In genomic region chr19:53132231-53132991, GRCh38 we compare ENCODE assay signal across 8 cellular contexts. TPM values are rescaled to one million over a fixed set of nuclear protein-coding genes. Genes with fewer than 3 reads are reported as not detected.
DNase-seq lines count a peak whose midpoint lies in the region; ATAC-seq and TF ChIP-seq lines count a peak whose summit lies in the region.

ZNF415 (minus strand) TSS chr19:53132910; CDS start chr19:53122676, 10,234 bp downstream.

- peak within 1 kb of the TSS; percentile 72 to 79 (median 76) for H3K27ac ChIP-seq in stomach

- no peak within 1 kb of the TSS for H3K27ac Mint-ChIP-seq in nephron progenitor cell

- 1 to 5% (median 2%) methylated on average over 42 to 51 of the region's 51 CpGs for WGBS in stomach, 5 donors

- peak within 1 kb of the TSS; percentile 52 to 72 (median 60) for H3K4me3 ChIP-seq in stomach

- no peak for TF ChIP-seq POLR2A in stomach (IDR thresholded peaks at IDR 0.05)

- peaks cover 53% of the 10 kb centered on the region for H3K36me3 Mint-ChIP-seq in nephron progenitor cell (ENCODE audit: low read depth)

- H3K27me3 Mint-ChIP-seq in nephron progenitor cell (ENCODE audit: low read depth, poor library complexity): peaks cover 16% of the 10 kb centered on the region

- H3K27me3 ChIP-seq in stomach: no peaks in the 10 kb centered on the region

- H3K4me3 Mint-ChIP-seq in nephron progenitor cell: peak within 1 kb of the TSS; percentile 82

- peaks cover 0 to 5% (median 0%) of the 10 kb centered on the region in 4 donors for H3K36me3 ChIP-seq in stomach

- intact Hi-C loops in stomach (cut with DNase I; ENCODE audit: low total_unique reads): no loop called here

- H3K9me3 Mint-ChIP-seq in nephron progenitor cell: peaks cover 36% of the 10 kb centered on the region

- H3K9me3 ChIP-seq in stomach: peaks cover 0 to 48% (median 26%) of the 10 kb centered on the region in 4 donors

- no peak for ATAC-seq in HG03025 (IDR thresholded peaks at IDR 0.05; ENCODE audit: low FRiP score, unreplicated experiment)

- TF ChIP-seq CTCF in nephron progenitor cell (IDR thresholded peaks at IDR 0.05) (no peak), stomach (IDR thresholded peaks at IDR 0.05) (no peak)

- DNase-seq in Daoy (ENCODE audit: low read depth) (peak; percentile 89), NCI-H748 (lab: John Stamatoyannopoulos, UW; ENCODE audit: unreplicated experiment) (peak; percentile 89), globus pallidus (ENCODE audit: low spot score) (peak; percentile 66), nephron progenitor cell (peak; percentile 86), stomach (peak; percentile 81), NCI-H1694 (lab: John Stamatoyannopoulos, UW) (no peak)
- DNase-seq in activated naive CD4-positive, alpha-beta T cell treated with anti-CD3 and anti-CD28 coated beads, Interleukin-2, amount 50 U/mL, for 16 hours: peak; percentile 28

- TF ChIP-seq EP300 in stomach (IDR thresholded peaks at IDR 0.05): no peak

- peaks cover 41% of the 10 kb centered on the region for H3K4me1 Mint-ChIP-seq in nephron progenitor cell

- peaks cover 0 to 20% (median 9%) of the 10 kb centered on the region in 4 donors for H3K4me1 ChIP-seq in stomach

RNA-seq across cellular contexts. Expression of gene ZNF415, which starts in this region (rescaled TPM):
- 8.7 and 11.5 TPM in 2 replicates for total RNA-seq in Daoy (2014; rRNA removed; shearing (Covaris generic))
- 100 to 1,000 TPM in 1 of 5 donors, 10 to 100 TPM in 2, 1 to 10 TPM in 1, under 1 TPM in 1; 0.29 to 281 (median 15.2) TPM for total RNA-seq in stomach
- polyA plus RNA-seq in stomach: 10 to 100 TPM in 1 of 3 donors, 1 to 10 TPM in 2; 5.5 to 11.2 (median 6.5) TPM
